In the genomic region with DNA sequence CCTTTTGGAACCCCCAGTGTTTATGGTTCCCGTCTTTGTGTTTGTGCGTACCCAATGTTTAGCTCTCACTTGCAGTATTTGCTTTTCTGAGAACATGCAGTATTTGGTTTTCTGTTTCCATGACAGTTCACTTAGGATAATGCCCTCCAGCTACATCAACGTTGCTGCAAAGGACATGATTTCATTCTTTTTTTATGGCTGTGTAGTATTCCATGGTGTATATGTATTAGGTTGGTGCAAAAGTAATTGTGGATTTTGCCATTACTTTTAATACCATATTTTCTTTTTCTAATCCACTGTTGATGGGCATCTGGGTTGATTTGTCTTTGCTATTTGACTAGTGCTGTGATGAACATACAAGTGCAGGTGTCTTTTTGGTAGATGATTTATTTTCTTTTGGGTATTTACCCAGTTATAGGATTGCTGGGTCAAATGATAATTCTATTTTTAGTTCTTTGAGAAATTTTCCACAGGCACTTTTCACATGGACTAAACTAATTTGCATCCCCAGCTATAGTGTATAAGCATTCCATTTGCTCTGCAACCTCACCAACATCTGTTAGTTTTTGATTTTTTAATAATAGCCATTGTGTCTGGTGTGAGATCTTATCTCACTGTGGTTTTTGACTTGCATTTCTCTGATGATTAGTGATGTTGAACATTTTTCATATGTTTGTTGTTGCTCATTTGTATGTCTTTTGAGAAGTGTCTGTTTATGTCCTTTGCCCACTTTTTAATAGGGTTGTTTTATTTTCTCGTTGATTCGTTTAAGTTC, we compare ENCODE assay signal across 20 cellular contexts.
DNase-seq lines count a peak whose midpoint lies in the region; ATAC-seq and TF ChIP-seq lines count a peak whose summit lies in the region.
"Had no signal": no experiment of that assay in that cellular context is flagged by ENCODE, and none has a peak within 500 bp of the region (broad histone marks: within the 10 kb centered on the region; RNA-seq: fewer than 3 reads in every experiment).

No MANE protein-coding gene starts in this region.

- H3K4me3 ChIP-seq in SK-N-SH (ENCODE audit: low read depth in 2 of 2, low read length in 1 of 2) (no peak overlapping the region), HEK293 (ENCODE audit: low read depth, low read length) (no peak overlapping the region), mesenchymal stem cell (ENCODE audit: insufficient read depth in 1 of 2, low read depth in 1 of 2, low read length in 2 of 2) (no peak overlapping the region), sigmoid colon (no peak overlapping the region), aorta (ENCODE audit: low read length in 2 of 2) (no peak overlapping the region)
- H3K4me3 ChIP-seq: dorsolateral prefrontal cortex had no signal

- H2BK5ac ChIP-seq in mesenchymal stem cell (ENCODE audit: low read depth, low read length, poor library complexity, severe bottlenecking) = no peak overlapping the region

- H4K91ac ChIP-seq in mesenchymal stem cell (ENCODE audit: low read length) = no peak overlapping the region

- intact Hi-C loops in sigmoid colon (cut with DNase I) (no loop called here), left colon (cut with DNase I, micrococcal nuclease) (no loop called here), aorta (cut with DNase I) (no loop called here)

- H3K27ac ChIP-seq in SK-N-SH (ENCODE audit: low read depth in 2 of 2, low read length in 1 of 2) = peak overlapping the region in 1 of 2 experiments; percentile 40; a peak in 1 of 4 replicates
- no peak overlapping the region for H3K27ac ChIP-seq in HEK293 (ENCODE audit: extremely low read depth, low read depth, low read length)
- H3K27ac ChIP-seq in mesenchymal stem cell (ENCODE audit: low read length, poor library complexity, severe bottlenecking) = no peak overlapping the region
- no peak overlapping the region for H3K27ac ChIP-seq in sigmoid colon
- no peak overlapping the region for H3K27ac ChIP-seq in aorta (ENCODE audit: low read depth in 1 of 2, low read length in 2 of 2)

- DNase-seq in SK-N-SH = no peak
- peak; percentile 49 for DNase-seq in amniotic epithelial cell (ENCODE audit: low read depth)
- peak; percentile 56 for DNase-seq in mesenchymal stem cell
- no peak for DNase-seq in sigmoid colon
- no peak for DNase-seq in left colon
- DNase-seq in aorta = no peak
- DNase-seq: activated CD4-positive, alpha-beta T cell treated with anti-CD3 and anti-CD28 coated beads for 1 hour; activated T-cell treated with anti-CD3 and anti-CD28 coated beads, Interleukin-2, amount 50 U/mL, for 24 hours; central memory CD4-positive, alpha-beta T cell; dorsolateral prefrontal cortex; foreskin melanocyte; mesendoderm; naive thymus-derived CD4-positive, alpha-beta T cell; NCI-H1436 treated with DMSO at 0.1 percent for 48 hours; NCI-H510A treated with DMSO at 0.1 percent for 48 hours; Right ventricle myocardium superior; stimulated activated CD4-positive, alpha-beta T cell treated with anti-CD3 and anti-CD28 coated beads, Interleukin-15, amount 100 ng/mL, for 24 hours; T-helper 1 cell had no signal

- ATAC-seq in SK-N-SH treated with all-trans-retinoic acid at 6 μM for 48 hours (no peak), left colon (no peak), aorta (ENCODE audit: low FRiP score) (no peak)
- ATAC-seq: naive thymus-derived CD4-positive, alpha-beta T cell had no signal

- H2BK15ac ChIP-seq in mesenchymal stem cell (ENCODE audit: low read depth, poor library complexity, severe bottlenecking) = no peak overlapping the region

- H3K18ac ChIP-seq in mesenchymal stem cell (ENCODE audit: low read depth in 1 of 2, low read length in 2 of 2) = peak overlapping the region in 1 of 2 experiments; percentile 66

- H3K79me1 ChIP-seq in mesenchymal stem cell (replicated peaks; ENCODE audit: low read length, poor library complexity, severe bottlenecking) = peaks cover 21% of the 10 kb centered on the region

- no peaks in the 10 kb centered on the region for H3K9me2 ChIP-seq in SK-N-SH

- H3K27me3 ChIP-seq in SK-N-SH (ENCODE audit: insufficient read depth) (no peaks in the 10 kb centered on the region), mesenchymal stem cell (ENCODE audit: control insufficient read depth in 1 of 2, insufficient read depth in 1 of 2, low read length in 2 of 2) (no peaks in the 10 kb centered on the region), sigmoid colon (no peaks in the 10 kb centered on the region), aorta (ENCODE audit: control insufficient read depth in 1 of 2, insufficient read depth in 2 of 2, low read length in 1 of 2) (no peaks in the 10 kb centered on the region)
- H3K27me3 ChIP-seq: dorsolateral prefrontal cortex had no signal

- H3K9me3 ChIP-seq in SK-N-SH = no peaks in the 10 kb centered on the region
- H3K9me3 ChIP-seq in HEK293 (ENCODE audit: control insufficient read depth, insufficient read depth, low read depth, low read length) = no peaks in the 10 kb centered on the region
- no peaks in the 10 kb centered on the region for H3K9me3 ChIP-seq in mesenchymal stem cell (ENCODE audit: control insufficient read depth, low read length)
- no peaks in the 10 kb centered on the region for H3K9me3 ChIP-seq in sigmoid colon
- H3K9me3 ChIP-seq in aorta (ENCODE audit: control insufficient read depth, low read length) = no peaks in the 10 kb centered on the region

- H2BK120ac ChIP-seq in mesenchymal stem cell (ENCODE audit: low read depth, low read length) = no peak overlapping the region

- no peak overlapping the region for H4K8ac ChIP-seq in mesenchymal stem cell (ENCODE audit: low read length)

- H3F3A ChIP-seq in SK-N-SH (replicated peaks; ENCODE audit: insufficient read depth) = peaks cover 5% of the 10 kb centered on the region

- H3K23ac ChIP-seq in mesenchymal stem cell (ENCODE audit: low read length in 2 of 2) = no peak overlapping the region

- H2AK5ac ChIP-seq in mesenchymal stem cell (ENCODE audit: low read length, severe bottlenecking) = no peak overlapping the region

- H3K4me1 ChIP-seq in SK-N-SH (ENCODE audit: control insufficient read depth in 1 of 2, insufficient read depth in 2 of 2, low read depth in 1 of 2, low read length in 1 of 2) = peaks cover 0 to 14% of the 10 kb centered on the region in 2 experiments; a peak in 2 of 4 replicates
- peaks cover 15% of the 10 kb centered on the region for H3K4me1 ChIP-seq in HEK293 (ENCODE audit: control insufficient read depth, insufficient read depth, low read length)
- H3K4me1 ChIP-seq in mesenchymal stem cell (ENCODE audit: control insufficient read depth, insufficient read depth, low read depth, low read length) = peaks cover 4% of the 10 kb centered on the region
- peaks cover 0 to 14% (median 14%) of the 10 kb centered on the region in 4 donors for H3K4me1 ChIP-seq in sigmoid colon
- H3K4me1 ChIP-seq in aorta (ENCODE audit: control insufficient read depth in 1 of 2, insufficient read depth in 2 of 2, low read length in 2 of 2) = peaks cover 2 to 3% of the 10 kb centered on the region in 2 donors

- TF ChIP-seq RAD21 in SK-N-SH (IDR thresholded peaks at IDR 0.05; ENCODE audit: low read length) = no peak

- TF ChIP-seq CTCF in SK-N-SH (IDR thresholded peaks at IDR 0.05) (no peak), HEK293 (tag by site-specific recombination; IDR thresholded peaks at IDR 0.05) (no peak), sigmoid colon (IDR thresholded peaks at IDR 0.05) (no peak)

- TF ChIP-seq EP300 in SK-N-SH (IDR thresholded peaks at IDR 0.05; ENCODE audit: borderline replicate concordance in 1 of 2, low read depth in 1 of 2, low read length in 1 of 2) (peak; percentile 16 to 41; a peak in 2 of 4 replicates), sigmoid colon (IDR thresholded peaks at IDR 0.05) (no peak)

- WGBS in SK-N-SH (ENCODE audit: low lambda C conversion rate) = 95% methylated on average over 5 of the region's 5 CpGs
- 94% methylated on average over 4 of the region's 5 CpGs for WGBS in mesenchymal stem cell
- 77 to 88% methylated on average over 5 of the region's 5 CpGs for WGBS in sigmoid colon, 2 donors
- 95 to 96% methylated on average over 5 of the region's 5 CpGs for WGBS in aorta, 2 donors

- H3K4me2 ChIP-seq in SK-N-SH (no peak overlapping the region), mesenchymal stem cell (ENCODE audit: low read length, poor library complexity, severe bottlenecking) (no peak overlapping the region)

- TF ChIP-seq POLR2A in sigmoid colon (IDR thresholded peaks at IDR 0.05) = no peak

- no peak overlapping the region for H2BK12ac ChIP-seq in mesenchymal stem cell (ENCODE audit: low read length in 2 of 2)

- H3K79me2 ChIP-seq in SK-N-SH (ENCODE audit: insufficient read depth) = no peaks in the 10 kb centered on the region

- H2AFZ ChIP-seq in SK-N-SH (ENCODE audit: low read depth) = no peak overlapping the region
- no peak overlapping the region for H2AFZ ChIP-seq in mesenchymal stem cell (ENCODE audit: low read depth, low read length)

- H3K9ac ChIP-seq in SK-N-SH (no peak overlapping the region), mesenchymal stem cell (ENCODE audit: low read length) (no peak overlapping the region)

- H3K4ac ChIP-seq in mesenchymal stem cell (ENCODE audit: low read depth in 1 of 2, low read length in 2 of 2) = no peak overlapping the region

- no peaks in the 10 kb centered on the region for H3K36me3 ChIP-seq in SK-N-SH (replicated peaks in 1 of 2; ENCODE audit: control insufficient read depth in 1 of 2, insufficient read depth in 2 of 2, low read length in 1 of 2)
- no peaks in the 10 kb centered on the region for H3K36me3 ChIP-seq in HEK293 (ENCODE audit: control insufficient read depth in 2 of 2, insufficient read depth in 1 of 2, low read length in 2 of 2)
- H3K36me3 ChIP-seq in mesenchymal stem cell (ENCODE audit: control insufficient read depth in 1 of 2, insufficient read depth in 2 of 2, low read depth in 1 of 2, low read length in 2 of 2) = no peaks in the 10 kb centered on the region
- no peaks in the 10 kb centered on the region for H3K36me3 ChIP-seq in sigmoid colon
- no peaks in the 10 kb centered on the region for H3K36me3 ChIP-seq in aorta (ENCODE audit: control insufficient read depth in 1 of 2, insufficient read depth in 2 of 2, low read length in 1 of 2)

- no peaks in the 10 kb centered on the region for H4K20me1 ChIP-seq in SK-N-SH (ENCODE audit: insufficient read depth)

- POLR2A ChIA-PET in SK-N-SH (lab: Yijun Ruan, JAX) = no interaction called here
- POLR2A ChIA-PET in HEK293 (lab: Yijun Ruan, JAX) = no interaction called here

- no peak overlapping the region for H3K14ac ChIP-seq in mesenchymal stem cell (ENCODE audit: low read length in 2 of 2)

- CTCF ChIA-PET in SK-N-SH (lab: Yijun Ruan, JAX) = no interaction called here
- CTCF ChIA-PET in HEK293 (lab: Yijun Ruan, JAX) = interaction anchor here (2.1 kb wide), 1 partner anchor 26 kb away, joined by 7 read pairs; no protein-coding TSS in a partner anchor

TF ChIP-seq in SK-N-SH, 30 proteins besides CTCF, POLR2A, EP300 and RAD21 (continues in another document):
- TF ChIP-seq ELF1 (IDR thresholded peaks at IDR 0.05) = no peak
- TF ChIP-seq RXRA (IDR thresholded peaks at IDR 0.05; ENCODE audit: borderline replicate concordance, low read depth) = no peak

TF ChIP-seq in SK-N-SH treated with all-trans-retinoic acid at 6 μM for 48 hours, 23 proteins besides CTCF, POLR2A, EP300 and RAD21 (continues in another document):
- TF ChIP-seq ZNF8 (CRISPR knock-in tag; IDR thresholded peaks at IDR 0.05) (no peak), GLIS3 (CRISPR knock-in tag; IDR thresholded peaks at IDR 0.05) (no peak)

TF ChIP-seq in HEK293, 187 proteins besides CTCF, POLR2A, EP300 and RAD21:
- TF ChIP-seq ZNF155 (tag by site-specific recombination; IDR thresholded peaks at IDR 0.05) = no peak
- TF ChIP-seq ZNF146 (tag by site-specific recombination; IDR thresholded peaks at IDR 0.05) = peak; percentile 68

Comparison
In these comparisons a context has a peak if more than half of its experiments do, and no peak if none do; other contexts are left out.
1. DNase-seq: peak in amniotic epithelial cell (single experiment) and mesenchymal stem cell (single experiment); none in SK-N-SH (single experiment), sigmoid colon (single experiment), left colon (0 of 2) and aorta (0 of 2).
2. Of the 4 proteins assayed by ChIP-seq in both HEK293 and SK-N-SH: peak only in HEK293: none; only in SK-N-SH: PBX3; in both: none; in neither: 3.